1 cellular context compared by ENCODE assay signal in the genomic region with DNA sequence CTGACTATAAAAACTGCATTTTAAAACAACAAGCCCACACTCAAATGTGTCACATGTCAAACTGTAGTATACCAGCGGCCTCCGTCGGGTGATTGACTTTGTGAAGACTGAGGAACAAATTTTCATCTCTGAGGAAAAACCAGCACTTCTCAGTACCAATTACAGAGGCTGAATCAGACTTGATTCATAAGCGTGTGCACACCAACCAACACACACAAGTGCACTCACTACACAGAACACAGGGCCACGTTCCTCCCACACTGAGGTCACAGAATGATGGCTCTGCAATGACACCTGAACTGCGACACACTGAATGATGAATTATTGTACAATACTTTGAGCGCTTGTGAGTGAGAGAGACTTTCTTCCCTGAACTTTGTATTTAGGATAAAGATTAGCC.
TF ChIP-seq lines count a peak whose summit lies in the region.

No MANE protein-coding gene starts in this region.

TF ChIP-seq in SK-N-SH treated with all-trans-retinoic acid at 6 μM for 48 hours, 23 proteins besides CTCF, POLR2A, EP300 and RAD21 (continued from another document):
- no peak for TF ChIP-seq TOX (CRISPR knock-in tag; IDR thresholded peaks at IDR 0.05; ENCODE audit: borderline replicate concordance)
